ENCODE assay signal across 20 cellular contexts in the genomic region with DNA sequence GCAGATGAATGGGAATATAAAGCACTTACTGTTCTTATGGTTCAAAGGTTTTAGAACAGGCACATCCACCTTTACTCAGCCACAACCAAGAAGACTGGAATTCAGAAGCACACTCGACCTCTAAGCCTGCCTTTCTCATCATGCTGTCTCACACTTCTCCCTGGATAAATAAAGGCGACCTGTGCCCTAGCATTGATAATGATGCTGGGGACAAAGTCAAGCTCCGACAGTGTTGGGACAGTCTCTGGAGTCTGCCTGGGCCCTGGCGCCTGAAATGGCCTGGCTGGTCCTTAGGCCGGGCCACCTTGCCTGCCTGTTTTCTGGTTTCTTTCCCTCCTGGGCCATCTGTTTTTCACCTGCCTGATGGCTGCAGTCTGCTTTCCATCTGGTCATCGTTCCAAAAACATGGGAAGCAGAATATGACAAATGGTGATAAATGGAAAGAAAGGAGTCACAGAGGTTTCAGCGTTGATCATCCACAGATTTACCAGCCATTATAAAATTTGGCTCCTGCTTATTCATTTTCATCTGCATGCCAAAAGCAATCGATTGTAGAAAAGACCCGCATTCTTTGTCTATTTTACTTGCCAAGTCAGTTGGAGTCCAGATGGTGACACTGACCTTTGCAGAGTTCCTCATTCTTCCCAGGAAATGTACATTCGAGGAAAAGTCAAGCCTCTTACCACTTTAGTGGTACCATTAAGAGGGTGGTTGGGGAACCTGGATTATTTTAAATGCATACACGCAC.
DNase-seq lines count a peak whose midpoint lies in the region; ATAC-seq and TF ChIP-seq lines count a peak whose summit lies in the region.
"Had no signal": no experiment of that assay in that cellular context is flagged by ENCODE, and none has a peak within 500 bp of the region (broad histone marks: within the 10 kb centered on the region; RNA-seq: fewer than 3 reads in every experiment).

No MANE protein-coding gene starts in this region.

- H2BK12ac ChIP-seq in mesenchymal stem cell (ENCODE audit: low read length in 2 of 2), result no peak overlapping the region

- H3K23ac ChIP-seq in mesenchymal stem cell (ENCODE audit: low read length in 2 of 2), result no peak overlapping the region

- H3K4me1 ChIP-seq in mesenchymal stem cell (ENCODE audit: control insufficient read depth, insufficient read depth, low read depth, low read length), result peaks cover 13% of the 10 kb centered on the region
- H3K4me1 ChIP-seq: suprapubic skin, vagina had no signal

- DNase-seq in DMS 273 treated with DMSO at 0.1 percent for 48 hours (lab: John Stamatoyannopoulos, UW) (peak; percentile 71), NCI-H446 (lab: John Stamatoyannopoulos, UW) (peak; percentile 60 to 92), choroid plexus epithelial cell (ENCODE audit: low read depth) (peak; percentile 33), mesenchymal stem cell (peak; percentile 17), NCI-H510A (lab: John Stamatoyannopoulos, UW) (no peak), H4 (ENCODE audit: low spot score) (no peak), DMS79 treated with DMSO at 0.1 percent for 48 hours (lab: John Stamatoyannopoulos, UW) (no peak)
- DNase-seq: activated T-cell treated with anti-CD3 and anti-CD28 coated beads, Interleukin-2, amount 50 U/mL, for 48 hours; COR-L47; GDM1; head of caudate nucleus; immature natural killer cell; NCI-H146; NCI-H510A treated with DMSO at 0.1 percent for 48 hours had no signal

- no peak overlapping the region for H2BK5ac ChIP-seq in mesenchymal stem cell (ENCODE audit: low read depth, low read length, poor library complexity, severe bottlenecking)

- no peak overlapping the region for H4K91ac ChIP-seq in mesenchymal stem cell (ENCODE audit: low read length)

- no peaks in the 10 kb centered on the region for H3K27me3 ChIP-seq in mesenchymal stem cell (ENCODE audit: control insufficient read depth in 1 of 2, insufficient read depth in 1 of 2, low read length in 2 of 2)
- H3K27me3 ChIP-seq: suprapubic skin, vagina had no signal

- no peak for ATAC-seq in GM21423 (IDR thresholded peaks at IDR 0.05; ENCODE audit: unreplicated experiment)
- ATAC-seq: Right ventricle myocardium inferior had no signal

- H2AFZ ChIP-seq in mesenchymal stem cell (ENCODE audit: low read depth, low read length), result no peak overlapping the region

- WGBS in mesenchymal stem cell, result 58% methylated on average over 10 of the region's 11 CpGs

- H3K9me3 ChIP-seq in mesenchymal stem cell (ENCODE audit: control insufficient read depth, low read length), result no peaks in the 10 kb centered on the region
- H3K9me3 ChIP-seq: suprapubic skin, vagina had no signal

- H3K4me3 ChIP-seq in choroid plexus epithelial cell (ENCODE audit: low read depth, low read length) (no peak overlapping the region), mesenchymal stem cell (ENCODE audit: insufficient read depth in 1 of 2, low read depth in 1 of 2, low read length in 2 of 2) (no peak overlapping the region)
- H3K4me3 ChIP-seq: lung, smooth muscle cell, suprapubic skin, vagina had no signal

- peak overlapping the region; percentile 18 for H2AK5ac ChIP-seq in mesenchymal stem cell (ENCODE audit: low read length, severe bottlenecking)

- no peak overlapping the region for H3K4me2 ChIP-seq in mesenchymal stem cell (ENCODE audit: low read length, poor library complexity, severe bottlenecking)
- H3K4me2 ChIP-seq: smooth muscle cell had no signal

- no peak overlapping the region for H3K18ac ChIP-seq in mesenchymal stem cell (ENCODE audit: low read depth in 1 of 2, low read length in 2 of 2)

- H4K8ac ChIP-seq in mesenchymal stem cell (ENCODE audit: low read length), result no peak overlapping the region

- no peak overlapping the region for H3K4ac ChIP-seq in mesenchymal stem cell (ENCODE audit: low read depth in 1 of 2, low read length in 2 of 2)

- H2BK120ac ChIP-seq in mesenchymal stem cell (ENCODE audit: low read depth, low read length), result no peak overlapping the region

- H3K36me3 ChIP-seq in mesenchymal stem cell (ENCODE audit: control insufficient read depth in 1 of 2, insufficient read depth in 2 of 2, low read depth in 1 of 2, low read length in 2 of 2), result no peaks in the 10 kb centered on the region
- H3K36me3 ChIP-seq: suprapubic skin, vagina had no signal

- no peak overlapping the region for H3K27ac ChIP-seq in mesenchymal stem cell (ENCODE audit: low read length, poor library complexity, severe bottlenecking)
- H3K27ac ChIP-seq: suprapubic skin, vagina had no signal

- no peaks in the 10 kb centered on the region for H3K79me1 ChIP-seq in mesenchymal stem cell (replicated peaks; ENCODE audit: low read length, poor library complexity, severe bottlenecking)

- H3K14ac ChIP-seq in mesenchymal stem cell (ENCODE audit: low read length in 2 of 2), result peak overlapping the region in 1 of 2 experiments; percentile 26

- H2BK15ac ChIP-seq in mesenchymal stem cell (ENCODE audit: low read depth, poor library complexity, severe bottlenecking), result no peak overlapping the region

- H3K9ac ChIP-seq in mesenchymal stem cell (ENCODE audit: low read length), result peak overlapping the region; percentile 52

- no peak for TF ChIP-seq CTCF in choroid plexus epithelial cell (conservative IDR thresholded peaks at IDR 0.05; ENCODE audit: low read depth, low read length)

Comparison
In these comparisons a context has a peak if more than half of its experiments do, and no peak if none do; other contexts are left out.
1. DNase-seq: peak in DMS 273 treated with DMSO at 0.1 percent for 48 hours (single experiment), NCI-H446 (2 of 2), choroid plexus epithelial cell (single experiment) and mesenchymal stem cell (single experiment); none in NCI-H510A (single experiment), H4 (single experiment) and DMS79 treated with DMSO at 0.1 percent for 48 hours (single experiment).